23 cellular contexts compared by ENCODE assay signal in the genomic region with DNA sequence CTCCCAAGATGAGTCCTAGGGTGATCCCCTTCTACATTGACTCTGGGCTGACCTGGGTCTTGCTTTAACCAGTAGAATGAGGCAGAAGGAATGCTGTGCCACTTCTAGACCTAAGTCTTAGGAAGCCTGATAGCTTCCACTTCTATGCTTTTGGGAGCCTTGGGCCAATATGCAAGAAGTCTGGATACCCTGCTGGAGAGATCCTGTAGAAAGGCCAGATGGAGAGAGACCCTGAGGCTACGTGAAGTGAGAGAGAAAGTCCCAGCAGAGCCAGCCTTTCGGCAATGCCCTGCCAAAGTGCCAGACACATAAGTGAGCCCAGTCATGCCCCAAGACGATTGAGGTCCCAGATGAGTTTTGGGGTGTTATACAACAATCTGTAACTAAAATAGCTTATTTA. TPM values are rescaled to one million over a fixed set of nuclear protein-coding genes. Genes with fewer than 3 reads are reported as not detected.
A peak's percentile ranks its signal among the peaks of the same experiment; 100 is the strongest.
DNase-seq lines count a peak whose midpoint lies in the region; ATAC-seq, FAIRE-seq and TF ChIP-seq lines count a peak whose summit lies in the region.
"Had no signal": no experiment of that assay in that cellular context is flagged by ENCODE, and none has a peak within 500 bp of the region (broad histone marks: within the 10 kb centered on the region; RNA-seq: fewer than 3 reads in every experiment).

No MANE protein-coding gene starts in this region.

- H3K79me2 ChIP-seq in Loucy (ENCODE audit: insufficient read depth, low read length) (no peaks in the 10 kb centered on the region), K562 (ENCODE audit: control insufficient read depth, insufficient read depth, low read length) (no peaks in the 10 kb centered on the region)

- H3K9me1 ChIP-seq in K562 (ENCODE audit: control insufficient read depth, insufficient read depth, low read length), result no peaks in the 10 kb centered on the region

- H2AK5ac ChIP-seq in mesenchymal stem cell (ENCODE audit: low read length, severe bottlenecking), result peak overlapping the region; percentile 73

- H4K20me1 ChIP-seq in Loucy (ENCODE audit: insufficient read depth, low read length, poor library complexity, severe bottlenecking) (no peaks in the 10 kb centered on the region), K562 (replicated peaks; ENCODE audit: control insufficient read depth, insufficient read depth, low read length) (0 out of 2 replicates have a peak, but pooled peaks cover 3% of the 10 kb centered on the region)

- no peaks in the 10 kb centered on the region for H3K9me2 ChIP-seq in Loucy (replicated peaks; ENCODE audit: low read depth, low read length)

- TF ChIP-seq RAD21 in K562 (CRISPR knock-in tag; conservative IDR thresholded peaks at IDR 0.05 in 1 of 2, IDR thresholded peaks at IDR 0.05 in 1 of 2), result no peak

- in situ Hi-C loops in ACHN (cut with HindIII; ENCODE audit: low pct_ligation_motif_present, low pct_unique_long_range_greater_than_20kb, low sequenced_read_pairs) (no loop called here), K562 (cut with MboI) (no loop called here)

- no peak for TF ChIP-seq CTCF in Loucy (conservative IDR thresholded peaks at IDR 0.05; ENCODE audit: low read length)
- TF ChIP-seq CTCF in K562 (IDR thresholded peaks at IDR 0.05 in 2 of 3, conservative IDR thresholded peaks at IDR 0.05 in 1 of 3; ENCODE audit: insufficient read depth in 2 of 3, low read depth in 1 of 3, low read length in 3 of 3), result no peak
- no peak for TF ChIP-seq CTCF in GM10248 (IDR thresholded peaks at IDR 0.05; ENCODE audit: control extremely low read depth, extremely low read depth, low read depth, missing control alignments)

- no peaks in the 10 kb centered on the region for H3K9me3 ChIP-seq in Loucy (ENCODE audit: insufficient read depth, low read depth, low read length)
- H3K9me3 ChIP-seq in K562 (replicated peaks; ENCODE audit: control insufficient read depth, insufficient read depth, low read depth, low read length), result no peaks in the 10 kb centered on the region
- no peaks in the 10 kb centered on the region for H3K9me3 ChIP-seq in mesenchymal stem cell (ENCODE audit: control insufficient read depth, low read length)
- H3K9me3 ChIP-seq: HAP-1 had no signal

- no peak overlapping the region for H2BK15ac ChIP-seq in mesenchymal stem cell (ENCODE audit: low read depth, poor library complexity, severe bottlenecking)

- no peak overlapping the region for H2BK12ac ChIP-seq in mesenchymal stem cell (ENCODE audit: low read length in 2 of 2)

- 2% methylated on average over 3 of the region's 3 CpGs for whole genome bisulfite sequencing in K562 (ENCODE audit: insufficient coverage, low coverage, missing lambda C conversion rate)
- 81% methylated on average over 2 of the region's 3 CpGs for WGBS in mesenchymal stem cell

- CTCF ChIA-PET in K562 (lab: Yijun Ruan, JAX; ENCODE audit: low intra/inter-chr PET ratio), result no interaction called here
- CTCF ChIA-PET in GM10248 (lab: Yijun Ruan, JAX), result interaction anchor here (1.6 kb wide), 1 partner anchor 17 kb away, joined by 4 read pairs; no protein-coding TSS in a partner anchor

- peak; percentile 45 for ATAC-seq in K562
- ATAC-seq in GM19452 (IDR thresholded peaks at IDR 0.05; ENCODE audit: unreplicated experiment), result no peak
- ATAC-seq in HG02981 (IDR thresholded peaks at IDR 0.05; ENCODE audit: unreplicated experiment), result no peak
- ATAC-seq: CD8-positive, alpha-beta T cell had no signal

- H4K8ac ChIP-seq in mesenchymal stem cell (ENCODE audit: low read length), result no peak overlapping the region

- H3K27me3 ChIP-seq in Loucy (ENCODE audit: insufficient read depth, low read length, poor library complexity, severe bottlenecking) (peaks cover 12% of the 10 kb centered on the region), K562 (ENCODE audit: control insufficient read depth in 2 of 2, insufficient read depth in 2 of 2, low read length in 2 of 2) (peaks cover 15 to 25% of the 10 kb centered on the region in 2 experiments; a peak in 4 of 5 replicates), mesenchymal stem cell (ENCODE audit: control insufficient read depth in 1 of 2, insufficient read depth in 1 of 2, low read length in 2 of 2) (no peaks in the 10 kb centered on the region)

- BruUV-seq in K562 (replicated peaks; lab: Mats Ljungman, UMichigan), result no TSS peak

- no peak overlapping the region for H3K4ac ChIP-seq in mesenchymal stem cell (ENCODE audit: low read depth in 1 of 2, low read length in 2 of 2)

- no peak for TF ChIP-seq EP300 in K562 (IDR thresholded peaks at IDR 0.05; ENCODE audit: low read length)

- DNase-seq in ACHN (peak; percentile 57), K562 (ENCODE audit: extremely low read depth in 1 of 4, low spot score in 3 of 4) (no peak), mesenchymal stem cell (no peak), putamen (ENCODE audit: low spot score) (no peak), GM10248 (ENCODE audit: extremely low spot score) (no peak)
- DNase-seq: CD8-positive, alpha-beta T cell; COR-L47; DMS153; DMS79 treated with DMSO at 0.1 percent for 48 hours; EL; GF-D8; GOT3; HFFc6; IMR-90; KG1 had no signal

- H3K79me1 ChIP-seq in mesenchymal stem cell (replicated peaks; ENCODE audit: low read length, poor library complexity, severe bottlenecking), result no peaks in the 10 kb centered on the region

- H3K4me2 ChIP-seq in Loucy (ENCODE audit: low read depth, low read length, poor library complexity, severe bottlenecking), result no peak overlapping the region
- H3K4me2 ChIP-seq in K562 (ENCODE audit: insufficient read depth, low read length), result no peak overlapping the region; the same call in 1 of the 2 replicates
- H3K4me2 ChIP-seq in mesenchymal stem cell (ENCODE audit: low read length, poor library complexity, severe bottlenecking), result no peak overlapping the region

- H3K27ac ChIP-seq in K562 (ENCODE audit: extremely low read depth, low read depth, low read length) (no peak overlapping the region), mesenchymal stem cell (ENCODE audit: low read length, poor library complexity, severe bottlenecking) (no peak overlapping the region)

- H3K4me3 ChIP-seq in Loucy (ENCODE audit: low read length, poor library complexity, severe bottlenecking), result no peak overlapping the region
- H3K4me3 ChIP-seq in K562, result no peak overlapping the region
- no peak overlapping the region for H3K4me3 ChIP-seq in mesenchymal stem cell (ENCODE audit: insufficient read depth in 1 of 2, low read depth in 1 of 2, low read length in 2 of 2)
- H3K4me3 ChIP-seq: HAP-1 had no signal

- TF ChIP-seq POLR2A in K562 (conservative IDR thresholded peaks at IDR 0.05), result no peak

- H3K4me1 ChIP-seq in Loucy (ENCODE audit: insufficient read depth, low read length, poor library complexity, severe bottlenecking), result no peaks in the 10 kb centered on the region
- peaks cover 0 to 3% of the 10 kb centered on the region in 2 experiments; a peak in 1 of 5 replicates for H3K4me1 ChIP-seq in K562 (replicated peaks in 1 of 2; ENCODE audit: control insufficient read depth in 2 of 2, insufficient read depth in 2 of 2, low read length in 2 of 2)
- H3K4me1 ChIP-seq in mesenchymal stem cell (ENCODE audit: control insufficient read depth, insufficient read depth, low read depth, low read length), result peaks cover 6% of the 10 kb centered on the region
- H3K4me1 ChIP-seq: HAP-1 had no signal

- H3K36me3 ChIP-seq in Loucy (ENCODE audit: insufficient read depth, low read length), result no peaks in the 10 kb centered on the region
- H3K36me3 ChIP-seq in K562 (ENCODE audit: control insufficient read depth, insufficient read depth, low read length), result no peaks in the 10 kb centered on the region
- H3K36me3 ChIP-seq in mesenchymal stem cell (ENCODE audit: control insufficient read depth in 1 of 2, insufficient read depth in 2 of 2, low read depth in 1 of 2, low read length in 2 of 2), result no peaks in the 10 kb centered on the region
- H3K36me3 ChIP-seq: HAP-1 had no signal

- H4K91ac ChIP-seq in mesenchymal stem cell (ENCODE audit: low read length), result no peak overlapping the region

- no peak overlapping the region for H3K18ac ChIP-seq in mesenchymal stem cell (ENCODE audit: low read depth in 1 of 2, low read length in 2 of 2)

- FAIRE-seq in K562 (lab: Jason Lieb, UNC), result no peak
- FAIRE-seq: D721Med, GM18507 had no signal

- H2BK120ac ChIP-seq in mesenchymal stem cell (ENCODE audit: low read depth, low read length), result no peak overlapping the region

- H3K23ac ChIP-seq in mesenchymal stem cell (ENCODE audit: low read length in 2 of 2), result peak overlapping the region in 1 of 2 experiments; percentile 60

- no peaks in the 10 kb centered on the region for H3F3A ChIP-seq in Loucy (ENCODE audit: low read depth)

- intact Hi-C loops in K562 (cut with micrococcal nuclease), result no loop called here

- POLR2A ChIA-PET in K562 (lab: Yijun Ruan, JAX), result interaction anchor here (1.2 kb wide), 1 partner anchor 8 kb away, joined by 3 read pairs; no protein-coding TSS in a partner anchor
- POLR2A ChIA-PET in GM10248 (lab: Yijun Ruan, JAX), result no interaction called here

- no peak overlapping the region for H3K9ac ChIP-seq in Loucy (ENCODE audit: low read depth, low read length, poor library complexity, severe bottlenecking)
- H3K9ac ChIP-seq in K562 (ENCODE audit: insufficient read depth in 1 of 2, low read depth in 2 of 2, low read length in 2 of 2), result no peak overlapping the region
- no peak overlapping the region for H3K9ac ChIP-seq in mesenchymal stem cell (ENCODE audit: low read length)

- no peak overlapping the region for H3K14ac ChIP-seq in mesenchymal stem cell (ENCODE audit: low read length in 2 of 2)

- H2AFZ ChIP-seq in Loucy (ENCODE audit: low read length) (peak overlapping the region; percentile 23; the same call in 1 of the 2 replicates), K562 (ENCODE audit: low read depth, low read length) (no peak overlapping the region), mesenchymal stem cell (ENCODE audit: low read depth, low read length) (no peak overlapping the region)

- no peak overlapping the region for H2BK5ac ChIP-seq in mesenchymal stem cell (ENCODE audit: low read depth, low read length, poor library complexity, severe bottlenecking)

RNA-seq across cellular contexts. Expression of gene KRT222, which starts 1.7 kb away (rescaled TPM):
- not detected in 2 replicates for total RNA-seq in K562 (2011; cell fraction: chromatin; rRNA removed; ENCODE audit: low replicate concordance)
- not detected in 2 replicates for total RNA-seq in K562 (2011; cell fraction: nucleolus; rRNA removed)
- not detected in 2 replicates for total RNA-seq in K562 (2011; cell fraction: nucleoplasm; rRNA removed)
- total RNA-seq in K562 (2014; rRNA removed), result not detected in 2 replicates
- total RNA-seq in K562 (2014; rRNA removed; fragmentation: Illumina TruSeq; extraction: Trizol), result not detected in 2 replicates
- total RNA-seq in K562 (2015; rRNA removed; fragmentation: Illumina TruSeq; extraction: Trizol), result 0.08 TPM in 1 of 2 replicates, not detected in the other
- total RNA-seq in K562 (2021), result 0.04 TPM in 1 of 2 replicates, not detected in the other
- polyA plus RNA-seq in K562 (2011; rRNA removed), result not detected in 2 replicates
- polyA plus RNA-seq in K562 (2011; cell fraction: cytosol; rRNA removed), result not detected in 2 replicates
- polyA plus RNA-seq in K562 (2011; cell fraction: nucleus; rRNA removed), result not detected in 2 replicates
- polyA plus RNA-seq in K562 (2012), result 0.11 and 0.12 TPM in 2 replicates
- polyA plus RNA-seq in K562 (2014; fragmentation: Illumina TruSeq; extraction: Trizol), result 0.03 and 0.11 TPM in 2 replicates
- polyA plus RNA-seq in K562 (2014; fragmentation: Nextera tagmentation; extraction: Ambion mirVana), result under 1 TPM; 0.06 to 0.11 TPM
- 0.11 TPM in 1 of 2 replicates, not detected in the other for polyA plus RNA-seq in K562 (2014; rRNA removed)
- polyA minus RNA-seq in K562 (2011; rRNA and poly(A)+ RNA removed), result not detected in 2 replicates
- not detected in 2 replicates for polyA minus RNA-seq in K562 (2011; cell fraction: cytosol; rRNA and poly(A)+ RNA removed)
- polyA minus RNA-seq in K562 (2011; cell fraction: nucleus; rRNA and poly(A)+ RNA removed), result not detected in 2 replicates
- not detected for polyA plus RNA-seq in mesenchymal stem cell (2013, experiment 1 of 2)
- not detected for polyA plus RNA-seq in mesenchymal stem cell (2013, experiment 2 of 2)
- total RNA-seq: CD8-positive, alpha-beta T cell; HFFc6; IMR-90 had no signal
- polyA plus RNA-seq: BJ, CD14-positive monocyte, IMR-90 had no signal

RNA-seq across cellular contexts. Expression of gene SMARCE1, which starts 15.6 kb away (rescaled TPM):
- total RNA-seq in K562 (2011; cell fraction: chromatin; rRNA removed; ENCODE audit: low replicate concordance), result 27.6 and 117 TPM in 2 replicates
- total RNA-seq in K562 (2011; cell fraction: nucleolus; rRNA removed), result 14.3 and 19.2 TPM in 2 replicates
- total RNA-seq in K562 (2011; cell fraction: nucleoplasm; rRNA removed), result 46.3 and 110 TPM in 2 replicates
- total RNA-seq in K562 (2014; rRNA removed) (104 and 106 TPM in 2 replicates), K562 (2014; rRNA removed; fragmentation: Illumina TruSeq; extraction: Trizol) (114 and 120 TPM in 2 replicates), K562 (2015; rRNA removed; fragmentation: Illumina TruSeq; extraction: Trizol) (117 and 126 TPM in 2 replicates), K562 (2021) (91.2 and 95.0 TPM in 2 replicates)
- polyA plus RNA-seq in K562 (2011; rRNA removed) (33.7 and 64.1 TPM in 2 replicates), K562 (2014; fragmentation: Illumina TruSeq; extraction: Trizol) (132 and 142 TPM in 2 replicates), K562 (2014; fragmentation: Nextera tagmentation; extraction: Ambion mirVana) (100 to 1,000 TPM; 115 to 135 TPM), K562 (2014; rRNA removed) (94.8 and 111 TPM in 2 replicates)
- 17.1 and 19.5 TPM in 2 replicates for polyA plus RNA-seq in K562 (2011; cell fraction: cytosol; rRNA removed)
- 24.8 and 26.4 TPM in 2 replicates for polyA plus RNA-seq in K562 (2011; cell fraction: nucleus; rRNA removed)
- polyA plus RNA-seq in K562 (2012), result 104 and 119 TPM in 2 replicates
- 59.4 and 78.3 TPM in 2 replicates for polyA minus RNA-seq in K562 (2011; rRNA and poly(A)+ RNA removed)
- 16.4 and 25.9 TPM in 2 replicates for polyA minus RNA-seq in K562 (2011; cell fraction: cytosol; rRNA and poly(A)+ RNA removed)
- 67.2 and 84.4 TPM in 2 replicates for polyA minus RNA-seq in K562 (2011; cell fraction: nucleus; rRNA and poly(A)+ RNA removed)
- polyA plus RNA-seq in mesenchymal stem cell (2013, experiment 1 of 2), result 113 TPM
- polyA plus RNA-seq in mesenchymal stem cell (2013, experiment 2 of 2), result 111 TPM

RNA-seq across cellular contexts. Expression of gene KRT24, which starts 40.3 kb away (rescaled TPM):
- total RNA-seq in K562 (2011; cell fraction: chromatin; rRNA removed; ENCODE audit: low replicate concordance), result not detected in 2 replicates
- total RNA-seq in K562 (2011; cell fraction: nucleolus; rRNA removed), result not detected in 2 replicates
- not detected in 2 replicates for total RNA-seq in K562 (2011; cell fraction: nucleoplasm; rRNA removed)
- total RNA-seq in K562 (2014; rRNA removed), result not detected in 2 replicates
- not detected in 2 replicates for total RNA-seq in K562 (2014; rRNA removed; fragmentation: Illumina TruSeq; extraction: Trizol)
- total RNA-seq in K562 (2015; rRNA removed; fragmentation: Illumina TruSeq; extraction: Trizol), result not detected in 2 replicates
- total RNA-seq in K562 (2021), result not detected in 2 replicates
- not detected in 2 replicates for polyA plus RNA-seq in K562 (2011; rRNA removed)
- polyA plus RNA-seq in K562 (2011; cell fraction: cytosol; rRNA removed), result not detected in 2 replicates
- polyA plus RNA-seq in K562 (2011; cell fraction: nucleus; rRNA removed), result not detected in 2 replicates
- polyA plus RNA-seq in K562 (2012), result not detected in 2 replicates
- polyA plus RNA-seq in K562 (2014; fragmentation: Illumina TruSeq; extraction: Trizol), result not detected in 2 replicates
- not detected for polyA plus RNA-seq in K562 (2014; fragmentation: Nextera tagmentation; extraction: Ambion mirVana)
- not detected in 2 replicates for polyA plus RNA-seq in K562 (2014; rRNA removed)
- not detected in 2 replicates for polyA minus RNA-seq in K562 (2011; rRNA and poly(A)+ RNA removed)
- not detected in 2 replicates for polyA minus RNA-seq in K562 (2011; cell fraction: cytosol; rRNA and poly(A)+ RNA removed)
- not detected in 2 replicates for polyA minus RNA-seq in K562 (2011; cell fraction: nucleus; rRNA and poly(A)+ RNA removed)
- polyA plus RNA-seq in mesenchymal stem cell (2013, experiment 1 of 2), result not detected
- polyA plus RNA-seq in mesenchymal stem cell (2013, experiment 2 of 2), result not detected
- total RNA-seq: CD8-positive, alpha-beta T cell; HFFc6; IMR-90 had no signal
- polyA plus RNA-seq: BJ, CD14-positive monocyte, IMR-90 had no signal
